1 cellular context compared by ENCODE assay signal in the genomic region with DNA sequence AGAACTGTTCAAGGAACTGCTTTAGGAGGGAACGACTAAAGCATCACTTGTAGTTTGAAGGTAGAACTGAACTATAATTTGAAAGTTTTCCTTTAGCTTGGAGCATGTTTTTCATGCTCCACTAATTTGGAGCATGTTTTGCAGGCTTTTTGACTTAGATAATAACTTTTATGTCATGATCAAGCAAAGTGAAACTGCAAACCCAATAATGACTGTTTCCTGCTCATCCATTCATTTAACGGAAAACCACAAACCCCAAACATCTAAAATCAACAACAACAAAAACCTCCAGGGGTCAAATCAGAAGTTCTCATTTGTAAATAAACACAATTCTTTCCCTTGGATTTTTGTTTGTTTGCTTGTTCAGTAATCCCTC.
TF ChIP-seq lines count a peak whose summit lies in the region.

No MANE protein-coding gene starts in this region.

TF ChIP-seq in GM23338, 12 proteins besides CTCF, POLR2A, EP300 and RAD21:
- TF ChIP-seq ZNF462 (CRISPR knock-in tag; IDR thresholded peaks at IDR 0.05) (no peak), EZH2phosphoT487 (IDR thresholded peaks at IDR 0.05; ENCODE audit: unreplicated experiment) (no peak), ETS1 (IDR thresholded peaks at IDR 0.05) (no peak), CREB1 (CRISPR knock-in tag; IDR thresholded peaks at IDR 0.05; ENCODE audit: low read depth) (no peak), POLR2AphosphoS5 (IDR thresholded peaks at IDR 0.05; ENCODE audit: low read depth) (no peak), STAT1 (IDR thresholded peaks at IDR 0.05; ENCODE audit: unreplicated experiment) (no peak), ZNF114 (CRISPR knock-in tag; IDR thresholded peaks at IDR 0.05) (no peak), EZH2 (IDR thresholded peaks at IDR 0.05; ENCODE audit: low read depth, unreplicated experiment) (no peak), ZNF331 (CRISPR knock-in tag; IDR thresholded peaks at IDR 0.05; ENCODE audit: low read depth) (no peak), JUNB (IDR thresholded peaks at IDR 0.05; ENCODE audit: unreplicated experiment) (no peak), REST (IDR thresholded peaks at IDR 0.05; ENCODE audit: unreplicated experiment) (no peak), NANOG (IDR thresholded peaks at IDR 0.05; ENCODE audit: borderline replicate concordance) (no peak)
TF ChIP-seq in GM23338: peak in this region for 0.
